8 cellular contexts compared by ENCODE assay signal in the genomic region with DNA sequence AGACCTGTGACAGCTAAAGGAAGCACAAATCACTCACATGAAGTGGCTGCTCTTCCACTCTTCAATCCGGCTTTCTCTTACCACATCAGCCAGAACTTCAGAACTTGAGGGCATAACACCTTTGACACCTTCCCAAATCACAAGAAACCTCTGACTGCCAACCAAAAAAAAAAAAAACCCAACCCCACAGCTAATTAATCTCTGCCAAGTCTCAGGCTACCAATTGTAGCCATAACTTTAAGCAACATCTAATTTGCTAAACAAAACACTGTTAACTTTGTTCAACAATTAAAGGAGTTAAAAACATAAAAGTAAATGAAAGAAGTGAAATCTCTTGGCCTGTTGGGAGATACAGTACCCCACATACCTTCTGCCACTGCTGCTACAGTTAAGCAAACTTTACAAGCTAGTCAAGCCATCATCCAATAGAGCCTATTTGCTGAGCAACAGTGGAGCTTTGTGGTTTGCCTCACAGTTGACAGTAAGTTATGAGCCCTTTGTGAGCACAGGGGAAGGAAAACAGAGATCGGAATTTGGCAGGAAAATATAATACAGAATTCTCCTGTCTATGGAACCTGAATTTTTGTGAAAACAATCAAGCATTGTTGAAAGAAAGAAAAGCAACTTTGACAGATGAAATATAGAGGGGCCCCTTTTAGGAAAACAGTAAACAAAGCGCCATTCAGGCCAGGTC. TPM values are rescaled to one million over a fixed set of nuclear protein-coding genes. Genes with fewer than 3 reads are reported as not detected.
DNase-seq lines count a peak whose midpoint lies in the region; TF ChIP-seq lines count a peak whose summit lies in the region.

A gene (minus strand): TSS at position 490 of the 694 bp plus-strand sequence. CDS start 15,298 bp downstream, outside the sequence.

- H3K27me3 Mint-ChIP-seq in endodermal cell (ENCODE audit: insufficient read depth): peaks cover 2% of the 10 kb centered on the region

- no peaks in the 10 kb centered on the region for H3K4me1 ChIP-seq in endodermal cell (ENCODE audit: control insufficient read depth, insufficient read depth, low read length)
- H3K4me1 ChIP-seq in thyroid gland: peaks cover 0 to 5% of the 10 kb centered on the region in 2 donors

- H3K9ac ChIP-seq in endodermal cell (ENCODE audit: extremely low read depth, low read length, poor library complexity, severe bottlenecking): no peak within 1 kb of the TSS

- H3K36me3 ChIP-seq in endodermal cell (ENCODE audit: control insufficient read depth, insufficient read depth, low read length) (no peaks in the 10 kb centered on the region), thyroid gland (no peaks in the 10 kb centered on the region)

- peak; percentile 20 for DNase-seq in NCI-H345 (lab: John Stamatoyannopoulos, UW)
- no peak for DNase-seq in NCI-H345 treated with DMSO at 0.1 percent for 48 hours (lab: John Stamatoyannopoulos, UW; ENCODE audit: unreplicated experiment)
- peak; percentile 39 for DNase-seq in endodermal cell
- no peak for DNase-seq in lower leg skin (ENCODE audit: low spot score in 2 of 2)
- no peak for DNase-seq in thyroid gland
- DNase-seq in AG20443 (ENCODE audit: low spot score): no peak
- no peak for DNase-seq in NAMALWA (ENCODE audit: low spot score)
- DNase-seq in T-helper 2 cell: no peak

- H3K27ac ChIP-seq in endodermal cell (ENCODE audit: low read depth, low read length): peak within 1 kb of the TSS; percentile 59
- H3K27ac ChIP-seq in thyroid gland: no peak within 1 kb of the TSS

- no peak for TF ChIP-seq CTCF in endodermal cell (conservative IDR thresholded peaks at IDR 0.05)
- no peak for TF ChIP-seq CTCF in lower leg skin (IDR thresholded peaks at IDR 0.05)
- TF ChIP-seq CTCF in thyroid gland (IDR thresholded peaks at IDR 0.05): no peak

- H3K27me3 ChIP-seq in endodermal cell (ENCODE audit: control insufficient read depth, insufficient read depth, low read length, poor library complexity, severe bottlenecking): no peaks in the 10 kb centered on the region
- H3K27me3 ChIP-seq in thyroid gland: no peaks in the 10 kb centered on the region

- peaks cover 3% of the 10 kb centered on the region for H3K4me1 Mint-ChIP-seq in endodermal cell

- no peak within 1 kb of the TSS for H3K4me3 Mint-ChIP-seq in endodermal cell

- intact Hi-C loops in lower leg skin (cut with DNase I; ENCODE audit: low total_unique reads): no loop called here
- intact Hi-C loops in thyroid gland (cut with DNase I): no loop called here

- no peaks in the 10 kb centered on the region for H3K36me3 Mint-ChIP-seq in endodermal cell (ENCODE audit: low read depth)

- no peaks in the 10 kb centered on the region for H3K9me3 Mint-ChIP-seq in endodermal cell

- 82 to 100% methylated on average over 3 of the region's 3 CpGs for WGBS in endodermal cell (ENCODE audit: insufficient coverage in 1 of 2, insufficient read length in 1 of 2), 2 experiments
- WGBS in lower leg skin, 2 donors: 39 to 46% methylated on average over 3 of the region's 3 CpGs
- WGBS in thyroid gland, 2 donors: 64 to 73% methylated on average over 3 of the region's 3 CpGs

- H3K4me3 ChIP-seq in endodermal cell (ENCODE audit: low read length) (no peak within 1 kb of the TSS), lower leg skin (ENCODE audit: low read depth, poor library complexity, severe bottlenecking) (no peak within 1 kb of the TSS), thyroid gland (replicated peaks in 1 of 3) (no peak within 1 kb of the TSS)

- no peak within 1 kb of the TSS for H3K27ac Mint-ChIP-seq in endodermal cell

- TF ChIP-seq POLR2A in lower leg skin (IDR thresholded peaks at IDR 0.05) (no peak), thyroid gland (IDR thresholded peaks at IDR 0.05) (no peak)

- H3K9me3 ChIP-seq in endodermal cell (ENCODE audit: control insufficient read depth, low read length): no peaks in the 10 kb centered on the region
- H3K9me3 ChIP-seq in thyroid gland: no peaks in the 10 kb centered on the region

RNA-seq across cellular contexts. Expression of the gene that starts here (rescaled TPM):
- total RNA-seq in endodermal cell: under 1 TPM; 0.13 to 0.20 TPM
- polyA plus RNA-seq in endodermal cell (2013, experiment 1 of 2): 3.9 TPM
- polyA plus RNA-seq in endodermal cell (2013, experiment 2 of 2): 5.8 TPM
- 10 to 100 TPM; 11.2 to 31.8 (median 11.6) TPM for total RNA-seq in lower leg skin
- total RNA-seq in thyroid gland: 10 to 100 TPM; 17.9 to 27.9 (median 23.3) TPM

Comparison
In these comparisons a context has a peak if more than half of its experiments do, and no peak if none do; other contexts are left out.
1. RNA of the gene that starts here (total RNA-seq): 17.9 to 27.9 TPM in thyroid gland and 11.2 to 31.8 TPM in lower leg skin; 0.13 to 0.20 TPM in endodermal cell; every median in the first group is over 10 times any median in the second.
2. DNase-seq: peak in NCI-H345 (single experiment) and endodermal cell (single experiment); none in NCI-H345 treated with DMSO at 0.1 percent for 48 hours (single experiment), lower leg skin (0 of 2), thyroid gland (0 of 2), AG20443 (single experiment), NAMALWA (single experiment) and T-helper 2 cell (0 of 5).